Comparison of ENCODE assay signal across 1 cellular context in genomic region chr11:3109921-3110706, GRCh38.
TF ChIP-seq lines count a peak whose summit lies in the region.

No MANE protein-coding gene starts in this region.

TF ChIP-seq in liver, 16 proteins besides CTCF, POLR2A, EP300 and RAD21 (continued from another document):
- TF ChIP-seq, protein P1, sequence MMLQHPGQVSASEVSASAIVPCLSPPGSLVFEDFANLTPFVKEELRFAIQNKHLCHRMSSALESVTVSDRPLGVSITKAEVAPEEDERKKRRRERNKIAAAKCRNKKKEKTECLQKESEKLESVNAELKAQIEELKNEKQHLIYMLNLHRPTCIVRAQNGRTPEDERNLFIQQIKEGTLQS (IDR thresholded peaks at IDR 0.05), result no peak
- TF ChIP-seq FOXA2 (IDR thresholded peaks at IDR 0.05) (no peak), TAF1 (conservative IDR thresholded peaks at IDR 0.05) (no peak), SP1 (IDR thresholded peaks at IDR 0.05) (no peak), NR2F2 (IDR thresholded peaks at IDR 0.05) (no peak), FOXA1 (IDR thresholded peaks at IDR 0.05) (no peak), YY1 (IDR thresholded peaks at IDR 0.05) (no peak), HNF4G (IDR thresholded peaks at IDR 0.05) (no peak)
- TF ChIP-seq, protein P2, sequence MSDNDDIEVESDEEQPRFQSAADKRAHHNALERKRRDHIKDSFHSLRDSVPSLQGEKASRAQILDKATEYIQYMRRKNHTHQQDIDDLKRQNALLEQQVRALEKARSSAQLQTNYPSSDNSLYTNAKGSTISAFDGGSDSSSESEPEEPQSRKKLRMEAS (IDR thresholded peaks at IDR 0.05), result no peak
